In genomic region chr17:5468075-5468473, GRCh38 we compare ENCODE assay signal across 8 cellular contexts. TPM values are rescaled to one million over a fixed set of nuclear protein-coding genes. Genes with fewer than 3 reads are reported as not detected.
DNase-seq lines count a peak whose midpoint lies in the region; ATAC-seq and TF ChIP-seq lines count a peak whose summit lies in the region.

No MANE protein-coding gene starts in this region.

- TF ChIP-seq CTCF in DND-41 (IDR thresholded peaks at IDR 0.05; ENCODE audit: borderline replicate concordance, extremely low read depth, low read length, poor library complexity, severe bottlenecking), result no peak
- TF ChIP-seq CTCF in foreskin keratinocyte (conservative IDR thresholded peaks at IDR 0.05), result no peak
- no peak for TF ChIP-seq CTCF in retinal pigment epithelial cell (conservative IDR thresholded peaks at IDR 0.05; ENCODE audit: low read depth, low read length)

- H3K36me3 Mint-ChIP-seq in activated CD4-positive, alpha-beta memory T cell treated with anti-CD3 and anti-CD28 coated beads for 36 hours, result peaks cover 3% of the 10 kb centered on the region

- CTCF ChIA-PET in activated CD4-positive, alpha-beta memory T cell treated with anti-CD3 and anti-CD28 coated beads for 36 hours (lab: Charles Lee), result interaction anchor here (1.6 to 2.2 kb wide), 2 partner anchors 18 to 29 kb away, joined by 4 to 11 read pairs; partner anchors contain the start of genes C1QBP and DERL2

- H3K9ac ChIP-seq in DND-41 (ENCODE audit: low read depth, low read length), result peak overlapping the region; percentile 84

- H3K27ac ChIP-seq in DND-41 (ENCODE audit: low read length) (peak overlapping the region; percentile 67), foreskin keratinocyte (peak overlapping the region; percentile 27)

- peaks cover 58% of the 10 kb centered on the region for H3K79me2 ChIP-seq in DND-41 (ENCODE audit: insufficient read depth, low read length)

- H3K27ac Mint-ChIP-seq in activated CD4-positive, alpha-beta memory T cell treated with anti-CD3 and anti-CD28 coated beads for 36 hours, result peak overlapping the region; percentile 40

- peak; percentile 23 for DNase-seq in DND-41
- DNase-seq in activated CD4-positive, alpha-beta memory T cell treated with anti-CD3 and anti-CD28 coated beads for 36 hours, result peak; percentile 30
- DNase-seq in foreskin keratinocyte, result peak in 1 of 2 donors; percentile 5
- no peak for DNase-seq in retinal pigment epithelial cell (ENCODE audit: low read depth)
- DNase-seq in retina, result no peak

- H3K27me3 ChIP-seq in DND-41 (ENCODE audit: insufficient read depth, low read length, poor library complexity) (no peaks in the 10 kb centered on the region), foreskin keratinocyte (no peaks in the 10 kb centered on the region)

- H3K4me3 ChIP-seq in DND-41 (ENCODE audit: low read depth in 1 of 2, low read length in 2 of 2) (peak overlapping the region; percentile 96 to 98), retinal pigment epithelial cell (ENCODE audit: low read length) (peak overlapping the region; percentile 90)

- POLR2A ChIA-PET in activated CD4-positive, alpha-beta memory T cell treated with anti-CD3 and anti-CD28 coated beads for 36 hours (lab: Charles Lee), result interaction anchor here (1.0 to 3.7 kb wide), 4 partner anchors 18 to 56 kb away, joined by 3 to 29 read pairs (median 5); partner anchors contain the start of genes C1QBP, DERL2 and MIS12

- H4K20me1 ChIP-seq in DND-41 (ENCODE audit: insufficient read depth, low read length), result peaks cover 35% of the 10 kb centered on the region; the same call in 1 of the 2 replicates

- no peaks in the 10 kb centered on the region for H3K27me3 Mint-ChIP-seq in activated CD4-positive, alpha-beta memory T cell treated with anti-CD3 and anti-CD28 coated beads for 36 hours

- peak; percentile 36 for ATAC-seq in DND-41 (ENCODE audit: insufficient read depth, low read depth)
- ATAC-seq in HG02973 (IDR thresholded peaks at IDR 0.05; ENCODE audit: unreplicated experiment), result peak; percentile 16
- peak; percentile 15 for ATAC-seq in foreskin keratinocyte
- no peak for ATAC-seq in GM18873 (IDR thresholded peaks at IDR 0.05; ENCODE audit: low FRiP score, unreplicated experiment)
- ATAC-seq in GM18858 (IDR thresholded peaks at IDR 0.05; ENCODE audit: unreplicated experiment), result no peak

- H3K4me2 ChIP-seq in DND-41 (ENCODE audit: insufficient read depth, low read length), result peak overlapping the region; percentile 67

- H3K9me3 Mint-ChIP-seq in activated CD4-positive, alpha-beta memory T cell treated with anti-CD3 and anti-CD28 coated beads for 36 hours, result no peaks in the 10 kb centered on the region

- H3K4me1 Mint-ChIP-seq in activated CD4-positive, alpha-beta memory T cell treated with anti-CD3 and anti-CD28 coated beads for 36 hours (ENCODE audit: low read depth), result peaks cover 40% of the 10 kb centered on the region

- H3K4me1 ChIP-seq in DND-41 (ENCODE audit: insufficient read depth, low read length), result peaks cover 35% of the 10 kb centered on the region
- peaks cover 7% of the 10 kb centered on the region for H3K4me1 ChIP-seq in foreskin keratinocyte

- H3K36me3 ChIP-seq in DND-41 (ENCODE audit: insufficient read depth, low read length), result peaks cover 33% of the 10 kb centered on the region

- H2AFZ ChIP-seq in DND-41 (ENCODE audit: low read depth, low read length), result peak overlapping the region; percentile 78

- intact Hi-C loops in activated CD4-positive, alpha-beta memory T cell treated with anti-CD3 and anti-CD28 coated beads for 36 hours (cut with micrococcal nuclease), result loop anchor here (5.0 kb wide), 1 partner anchor 51 kb away; the partner anchor contains the start of gene NUP88

- peak overlapping the region; percentile 85 for H3K4me3 Mint-ChIP-seq in activated CD4-positive, alpha-beta memory T cell treated with anti-CD3 and anti-CD28 coated beads for 36 hours

- H3K9me3 ChIP-seq in DND-41 (ENCODE audit: insufficient read depth, low read length, severe bottlenecking), result no peaks in the 10 kb centered on the region

RNA-seq across cellular contexts. Expression of gene DHX33, which starts 0.7 kb away (rescaled TPM):
- total RNA-seq in activated CD4-positive, alpha-beta memory T cell treated with anti-CD3 and anti-CD28 coated beads for 36 hours, result 10 to 100 TPM; 21.8 to 21.9 TPM
- 20.9 and 23.3 TPM in 2 replicates for total RNA-seq in foreskin keratinocyte
- polyA plus RNA-seq in foreskin keratinocyte, result 5.6 and 8.4 TPM in 2 replicates

RNA-seq across cellular contexts. Expression of gene DERL2, which starts 17.9 kb away (rescaled TPM):
- 10 to 100 TPM; 54.8 to 57.8 TPM for total RNA-seq in activated CD4-positive, alpha-beta memory T cell treated with anti-CD3 and anti-CD28 coated beads for 36 hours
- 40.8 and 45.3 TPM in 2 replicates for total RNA-seq in foreskin keratinocyte
- polyA plus RNA-seq in foreskin keratinocyte, result 72.1 and 74.2 TPM in 2 replicates

RNA-seq across cellular contexts. Expression of gene MIS12, which starts 18.3 kb away (rescaled TPM):
- total RNA-seq in activated CD4-positive, alpha-beta memory T cell treated with anti-CD3 and anti-CD28 coated beads for 36 hours, result 10 to 100 TPM; 30.4 to 32.0 TPM
- total RNA-seq in foreskin keratinocyte, result 21.7 and 23.2 TPM in 2 replicates
- polyA plus RNA-seq in foreskin keratinocyte, result 11.3 and 15.1 TPM in 2 replicates

RNA-seq across cellular contexts. Expression of gene C1QBP, which starts 29.1 kb away (rescaled TPM):
- 100 to 1,000 TPM; 342 TPM for total RNA-seq in activated CD4-positive, alpha-beta memory T cell treated with anti-CD3 and anti-CD28 coated beads for 36 hours
- total RNA-seq in foreskin keratinocyte, result 352 and 416 TPM in 2 replicates
- polyA plus RNA-seq in foreskin keratinocyte, result 404 and 509 TPM in 2 replicates

RNA-seq across cellular contexts. Expression of gene RPAIN, which starts 48.1 kb away (rescaled TPM):
- total RNA-seq in activated CD4-positive, alpha-beta memory T cell treated with anti-CD3 and anti-CD28 coated beads for 36 hours, result 10 to 100 TPM; 51.7 to 53.4 TPM
- 22.0 and 25.1 TPM in 2 replicates for total RNA-seq in foreskin keratinocyte
- polyA plus RNA-seq in foreskin keratinocyte, result 24.5 and 28.4 TPM in 2 replicates

Comparison
In these comparisons a context has a peak if more than half of its experiments do, and no peak if none do; other contexts are left out.
1. ATAC-seq: peak in DND-41 (single experiment), HG02973 (single experiment) and foreskin keratinocyte (single experiment); none in GM18873 (single experiment) and GM18858 (single experiment).
2. DNase-seq: peak in DND-41 (single experiment) and activated CD4-positive, alpha-beta memory T cell treated with anti-CD3 and anti-CD28 coated beads for 36 hours (single experiment); none in retinal pigment epithelial cell (single experiment) and retina (single experiment).